Comparison of ENCODE assay signal across 25 cellular contexts in genomic region chr3:111984636-111985298, GRCh38. TPM values are rescaled to one million over a fixed set of nuclear protein-coding genes. Genes with fewer than 3 reads are reported as not detected.
DNase-seq lines count a peak whose midpoint lies in the region; ATAC-seq and TF ChIP-seq lines count a peak whose summit lies in the region.
"Had no signal": no experiment of that assay in that cellular context is flagged by ENCODE, and none has a peak within 500 bp of the region (broad histone marks: within the 10 kb centered on the region; RNA-seq: fewer than 3 reads in every experiment).

No MANE protein-coding gene starts in this region.

- no peak overlapping the region for H3K4me3 ChIP-seq in HCT116 (replicated peaks in 1 of 2; ENCODE audit: low read depth in 1 of 2, low read length in 2 of 2)
- H3K4me3 ChIP-seq: colonic mucosa, esophagus squamous epithelium, left ventricle myocardium inferior, right atrium auricular region, SJCRH30 had no signal

- no peak for DNase-seq in activated naive CD4-positive, alpha-beta T cell treated with anti-CD3 and anti-CD28 coated beads for 36 hours
- no peak for DNase-seq in activated naive CD4-positive, alpha-beta T cell treated with anti-CD3 and anti-CD28 coated beads, Interleukin-2, amount 10 ng/mL, durations not matched to agents 7 days and 5 days
- DNase-seq in HCT116 (ENCODE audit: low read depth, low spot score) (no peak), C1 segment of cervical spinal cord (lab: John Stamatoyannopoulos, UW) (no peak), endothelial cell (ENCODE audit: low spot score) (no peak)
- no peak for DNase-seq in central memory CD8-positive, alpha-beta T cell (ENCODE audit: low spot score in 2 of 2)
- no peak for DNase-seq in stimulated activated naive CD8-positive, alpha-beta T cell treated with anti-CD3 and anti-CD28 coated beads, Interleukin-15, Interleukin-2, amounts not matched to agents 100 U/mL and 50 U/mL, for 24 hours
- DNase-seq: activated CD4-positive, alpha-beta T cell treated with anti-CD3 and anti-CD28 coated beads, Interleukin-2, amount 50 U/mL, for 4 hours; colonic mucosa; effector memory CD4-positive, alpha-beta T cell; esophagus squamous epithelium; GF-D8; hypothalamus; IMR-90; left ventricle myocardium inferior; midbrain; NCI-H1092; NCI-H187; NCI-H526 treated with DMSO at 0.1 percent for 48 hours; SJCRH30 had no signal

- H3K4me1 Mint-ChIP-seq in activated naive CD4-positive, alpha-beta T cell treated with anti-CD3 and anti-CD28 coated beads for 36 hours (ENCODE audit: low read depth) = peaks cover 64% of the 10 kb centered on the region
- peaks cover 60% of the 10 kb centered on the region for H3K4me1 Mint-ChIP-seq in activated naive CD4-positive, alpha-beta T cell treated with anti-CD3 and anti-CD28 coated beads, Interleukin-2, amount 10 ng/mL, durations not matched to agents 7 days and 5 days
- H3K4me1 Mint-ChIP-seq in central memory CD8-positive, alpha-beta T cell = peaks cover 46% of the 10 kb centered on the region
- H3K4me1 Mint-ChIP-seq in endothelial cell (ENCODE audit: unreplicated experiment) = no peaks in the 10 kb centered on the region

- CTCF ChIA-PET in activated naive CD4-positive, alpha-beta T cell treated with anti-CD3 and anti-CD28 coated beads for 36 hours (lab: Charles Lee) = interaction anchor here (20.8 kb wide), 1 partner anchor 30 kb away, joined by 454 read pairs; no protein-coding TSS in a partner anchor
- CTCF ChIA-PET in activated naive CD4-positive, alpha-beta T cell treated with anti-CD3 and anti-CD28 coated beads, Interleukin-2, amount 10 ng/mL, durations not matched to agents 7 days and 5 days (lab: Charles Lee) = interaction anchor here (2.4 kb wide), 1 partner anchor 59 kb away, joined by 9 read pairs; no protein-coding TSS in a partner anchor
- CTCF ChIA-PET in HCT116 (lab: Charles Lee) = interaction anchor here (1.9 kb wide), 1 partner anchor 12 kb away, joined by 3 read pairs; no protein-coding TSS in a partner anchor

- ATAC-seq in HCT116 = no peak
- ATAC-seq in central memory CD8-positive, alpha-beta T cell (replicated peaks; ENCODE audit: extremely low read depth, poor library complexity, severe bottlenecking) = no peak
- ATAC-seq in stimulated activated naive CD8-positive, alpha-beta T cell treated with anti-CD3 and anti-CD28 coated beads, Interleukin-15, Interleukin-2, amounts not matched to agents 100 U/mL and 50 U/mL, for 24 hours = peak; percentile 37

- peaks cover 66 to 76% of the 10 kb centered on the region in 2 experiments for H3K36me3 ChIP-seq in HCT116 (ENCODE audit: control insufficient read depth in 1 of 2, insufficient read depth in 2 of 2, low read length in 2 of 2)
- H3K36me3 ChIP-seq: colonic mucosa had no signal

- H3K36me3 Mint-ChIP-seq in activated naive CD4-positive, alpha-beta T cell treated with anti-CD3 and anti-CD28 coated beads for 36 hours (ENCODE audit: low read depth) = peaks cover 36% of the 10 kb centered on the region
- H3K36me3 Mint-ChIP-seq in activated naive CD4-positive, alpha-beta T cell treated with anti-CD3 and anti-CD28 coated beads, Interleukin-2, amount 10 ng/mL, durations not matched to agents 7 days and 5 days = peaks cover 49% of the 10 kb centered on the region
- peaks cover 27% of the 10 kb centered on the region for H3K36me3 Mint-ChIP-seq in central memory CD8-positive, alpha-beta T cell (ENCODE audit: insufficient read depth)
- no peaks in the 10 kb centered on the region for H3K36me3 Mint-ChIP-seq in endothelial cell (ENCODE audit: low read depth, unreplicated experiment)

- H3K79me2 ChIP-seq in HCT116 (ENCODE audit: insufficient read depth, low read length) = peaks cover 100% of the 10 kb centered on the region
- H3K79me2 ChIP-seq: parathyroid adenoma had no signal

- H3K9me3 ChIP-seq in HCT116 (ENCODE audit: control insufficient read depth in 1 of 2, insufficient read depth in 1 of 2, low read depth in 1 of 2, low read length in 2 of 2) = no peaks in the 10 kb centered on the region
- H3K9me3 ChIP-seq: colonic mucosa, esophagus squamous epithelium, left ventricle myocardium inferior, right atrium auricular region, SJCRH30 had no signal

- no peak overlapping the region for H3K4me3 Mint-ChIP-seq in activated naive CD4-positive, alpha-beta T cell treated with anti-CD3 and anti-CD28 coated beads for 36 hours
- no peak overlapping the region for H3K4me3 Mint-ChIP-seq in activated naive CD4-positive, alpha-beta T cell treated with anti-CD3 and anti-CD28 coated beads, Interleukin-2, amount 10 ng/mL, durations not matched to agents 7 days and 5 days
- no peak overlapping the region for H3K4me3 Mint-ChIP-seq in central memory CD8-positive, alpha-beta T cell
- H3K4me3 Mint-ChIP-seq in endothelial cell (ENCODE audit: unreplicated experiment) = no peak overlapping the region
- H3K4me3 Mint-ChIP-seq: neural crest cell had no signal

- H3K9me2 ChIP-seq in HCT116 (ENCODE audit: insufficient read depth) = no peaks in the 10 kb centered on the region

- intact Hi-C loops in activated naive CD4-positive, alpha-beta T cell treated with anti-CD3 and anti-CD28 coated beads for 36 hours (cut with micrococcal nuclease) = loop anchor here (10.0 kb wide), 1 partner anchor 320 kb away; no protein-coding TSS in a partner anchor
- intact Hi-C loops in HCT116 (cut with micrococcal nuclease) = loop anchor here (5.0 kb wide), 1 partner anchor 267 kb away; no protein-coding TSS in a partner anchor

- no peak overlapping the region for H3K9ac ChIP-seq in HCT116 (ENCODE audit: low read length)
- H3K9ac ChIP-seq: parathyroid adenoma had no signal

- POLR2A ChIA-PET in HCT116 (lab: Charles Lee) = interaction anchor here (0.6 kb wide), 2 partner anchors 20 to 52 kb away, joined by 3 read pairs; no protein-coding TSS in a partner anchor

- H3K4me1 ChIP-seq in HCT116 (ENCODE audit: control insufficient read depth in 1 of 2, insufficient read depth in 2 of 2, low read length in 2 of 2) = peaks cover 18 to 21% of the 10 kb centered on the region in 2 experiments

- no peak overlapping the region for H2AFZ ChIP-seq in HCT116 (ENCODE audit: low read depth, low read length, poor library complexity, severe bottlenecking)
- H2AFZ ChIP-seq: parathyroid adenoma had no signal

- H3K4me2 ChIP-seq in HCT116 (ENCODE audit: low read length) = no peak overlapping the region

- TF ChIP-seq CTCF in HCT116 (IDR thresholded peaks at IDR 0.05 in 2 of 3, conservative IDR thresholded peaks at IDR 0.05 in 1 of 3; ENCODE audit: borderline replicate concordance in 1 of 3, insufficient read depth in 1 of 3, low read depth in 2 of 3, low read length in 2 of 3) = no peak
- TF ChIP-seq CTCF in endothelial cell (IDR thresholded peaks at IDR 0.05; ENCODE audit: unreplicated experiment) = no peak

- H3K27me3 Mint-ChIP-seq in activated naive CD4-positive, alpha-beta T cell treated with anti-CD3 and anti-CD28 coated beads for 36 hours (ENCODE audit: low read depth) = no peaks in the 10 kb centered on the region
- H3K27me3 Mint-ChIP-seq in activated naive CD4-positive, alpha-beta T cell treated with anti-CD3 and anti-CD28 coated beads, Interleukin-2, amount 10 ng/mL, durations not matched to agents 7 days and 5 days = no peaks in the 10 kb centered on the region
- no peaks in the 10 kb centered on the region for H3K27me3 Mint-ChIP-seq in central memory CD8-positive, alpha-beta T cell
- no peaks in the 10 kb centered on the region for H3K27me3 Mint-ChIP-seq in endothelial cell (ENCODE audit: unreplicated experiment)

- peak overlapping the region; percentile 21 for H3K27ac Mint-ChIP-seq in activated naive CD4-positive, alpha-beta T cell treated with anti-CD3 and anti-CD28 coated beads for 36 hours
- H3K27ac Mint-ChIP-seq in activated naive CD4-positive, alpha-beta T cell treated with anti-CD3 and anti-CD28 coated beads, Interleukin-2, amount 10 ng/mL, durations not matched to agents 7 days and 5 days = no peak overlapping the region
- H3K27ac Mint-ChIP-seq in central memory CD8-positive, alpha-beta T cell (ENCODE audit: low read depth) = peak overlapping the region; percentile 47
- H3K27ac Mint-ChIP-seq in endothelial cell (ENCODE audit: unreplicated experiment) = no peak overlapping the region

- RAD21 ChIA-PET in HCT116 (lab: Charles Lee; ENCODE audit: low non-redundant PET in 1 of 2, low total read pairs in 2 of 2, uncharacterized antibody in 2 of 2, unreplicated experiment in 2 of 2) = no interaction called here

- no TSS peak for BruUV-seq in HCT116 (replicated peaks; lab: Mats Ljungman, UMichigan)

- no peaks in the 10 kb centered on the region for H3K9me3 Mint-ChIP-seq in activated naive CD4-positive, alpha-beta T cell treated with anti-CD3 and anti-CD28 coated beads for 36 hours
- no peaks in the 10 kb centered on the region for H3K9me3 Mint-ChIP-seq in activated naive CD4-positive, alpha-beta T cell treated with anti-CD3 and anti-CD28 coated beads, Interleukin-2, amount 10 ng/mL, durations not matched to agents 7 days and 5 days
- H3K9me3 Mint-ChIP-seq in central memory CD8-positive, alpha-beta T cell = no peaks in the 10 kb centered on the region
- no peaks in the 10 kb centered on the region for H3K9me3 Mint-ChIP-seq in endothelial cell (ENCODE audit: unreplicated experiment)
- H3K9me3 Mint-ChIP-seq: neural crest cell had no signal

- H4K20me1 ChIP-seq in HCT116 (ENCODE audit: insufficient read depth) = peaks cover 2% of the 10 kb centered on the region; the same call in 1 of the 2 replicates

- TF ChIP-seq RAD21 in HCT116 (IDR thresholded peaks at IDR 0.05; ENCODE audit: low read depth) = no peak

- H3K27ac ChIP-seq in HCT116 (ENCODE audit: low read depth, low read length) = peak overlapping the region; percentile 21; the same call in 1 of the 2 replicates
- H3K27ac ChIP-seq: colonic mucosa, esophagus squamous epithelium, left ventricle myocardium inferior, parathyroid adenoma, right atrium auricular region, SJCRH30, VCaP had no signal

- no peaks in the 10 kb centered on the region for H3K27me3 ChIP-seq in HCT116 (ENCODE audit: insufficient read depth, low read length)
- H3K27me3 ChIP-seq: colonic mucosa, esophagus squamous epithelium, right atrium auricular region, SJCRH30 had no signal

- no peak for TF ChIP-seq POLR2A in HCT116 (IDR thresholded peaks at IDR 0.05; ENCODE audit: borderline replicate concordance, extremely low read depth, insufficient read depth, insufficient read length)

TF ChIP-seq in HCT116, 20 proteins besides CTCF, POLR2A, EP300 and RAD21 (continues in another document):
- 0 out of 2 replicates have a peak, but pooled peaks have one; percentile 12 for TF ChIP-seq POLR2AphosphoS5 (IDR thresholded peaks at IDR 0.05; ENCODE audit: low read depth, low read length)

RNA-seq across cellular contexts. Expression of gene ABHD10, which starts 5.9 kb away (rescaled TPM):
- total RNA-seq in activated naive CD4-positive, alpha-beta T cell treated with anti-CD3 and anti-CD28 coated beads for 36 hours = 10 to 100 TPM; 53.1 to 54.6 TPM
- total RNA-seq in HCT116 (2021; ENCODE audit: unreplicated experiment) (295 TPM), endothelial cell (ENCODE audit: unreplicated experiment) (18.7 TPM)
- 142 and 150 TPM in 2 replicates for polyA plus RNA-seq in HCT116 (2012)

RNA-seq across cellular contexts. Expression of gene TAGLN3, which starts 14.0 kb away (rescaled TPM):
- 1 to 10 TPM; 1.2 TPM for total RNA-seq in activated naive CD4-positive, alpha-beta T cell treated with anti-CD3 and anti-CD28 coated beads for 36 hours
- 0.64 TPM for total RNA-seq in HCT116 (2021; ENCODE audit: unreplicated experiment)
- 0.35 and 0.47 TPM in 2 replicates for polyA plus RNA-seq in HCT116 (2012)
- total RNA-seq in endothelial cell (ENCODE audit: unreplicated experiment) = 0.72 TPM
- total RNA-seq: esophagus squamous epithelium, right atrium auricular region had no signal

RNA-seq across cellular contexts. Expression of gene TMPRSS7, which starts 49.8 kb away (rescaled TPM):
- total RNA-seq in activated naive CD4-positive, alpha-beta T cell treated with anti-CD3 and anti-CD28 coated beads for 36 hours = not detected
- total RNA-seq in HCT116 (2021; ENCODE audit: unreplicated experiment) = not detected
- polyA plus RNA-seq in HCT116 (2012) = 0.04 TPM in 1 of 2 replicates, not detected in the other
- not detected for total RNA-seq in endothelial cell (ENCODE audit: unreplicated experiment)
- total RNA-seq: colonic mucosa; esophagus squamous epithelium; IMR-90; left ventricle myocardium inferior; neural crest cell; right atrium auricular region; SJCRH30; T-helper 1 cell treated with Interleukin-12 subunit alpha and Interleukin-12 subunit beta and Interleukin-4 antibody, amounts not matched to agents 30 ng/mL and 1 ng/mL, for 36 hours had no signal

Comparison
In these comparisons a context has a peak if more than half of its experiments do, and no peak if none do; other contexts are left out.
1. H3K27ac Mint-ChIP-seq: peak in activated naive CD4-positive, alpha-beta T cell treated with anti-CD3 and anti-CD28 coated beads for 36 hours (single experiment) and central memory CD8-positive, alpha-beta T cell (single experiment); none in activated naive CD4-positive, alpha-beta T cell treated with anti-CD3 and anti-CD28 coated beads, Interleukin-2, amount 10 ng/mL, durations not matched to agents 7 days and 5 days (single experiment) and endothelial cell (single experiment).